Comparison of ENCODE assay signal across 24 cellular contexts in the genomic region with DNA sequence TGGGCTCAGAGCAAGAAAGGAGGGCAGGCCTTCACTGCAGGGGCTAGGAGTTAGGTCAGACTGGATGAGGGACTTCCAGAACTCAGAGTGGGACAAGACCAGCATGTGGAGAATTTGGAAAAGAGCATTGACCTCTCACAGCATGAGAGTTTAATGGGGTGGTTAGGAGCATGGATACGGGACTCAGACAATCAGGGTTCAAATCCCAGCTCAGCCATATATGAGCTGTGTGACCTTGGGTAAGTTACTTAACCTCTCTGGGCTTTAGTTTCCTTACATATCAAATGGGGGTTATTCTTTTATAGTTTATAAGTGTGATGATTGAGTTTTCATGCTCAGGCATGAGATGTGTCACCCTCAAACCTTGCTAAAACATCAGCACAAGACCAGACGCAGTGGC.
"Had no signal": no experiment of that assay in that cellular context is flagged by ENCODE, and none has a peak within 500 bp of the region (broad histone marks: within the 10 kb centered on the region; RNA-seq: fewer than 3 reads in every experiment).

No MANE protein-coding gene starts in this region.

- H3K27ac ChIP-seq: heart right ventricle, hepatocyte, left ventricle myocardium inferior, parathyroid adenoma, right atrium auricular region, skin epidermis, spleen, tibial nerve, upper lobe of left lung, vagina had no signal

- H3K27me3 ChIP-seq: heart right ventricle, hepatocyte, right atrium auricular region, tibial nerve, upper lobe of left lung, vagina had no signal

- H3K27me3 Mint-ChIP-seq: stimulated activated memory B cell treated with anti-CD40 and anti-IgM and Interleukin-4, amounts not matched to agents 10 μg/mL and 1 μg/mL and 100 μg/mL, for 72 hours; stimulated activated naive CD8-positive, alpha-beta T cell treated with anti-CD3 and anti-CD28 coated beads, Interleukin-15, amount 100 ng/mL, for 72 hours had no signal

- H3K9ac ChIP-seq: parathyroid adenoma had no signal

- H3K4me3 Mint-ChIP-seq: mesothelial cell of epicardium; natural killer cell; nephron progenitor cell; stimulated activated memory B cell treated with anti-CD40 and anti-IgM and Interleukin-4, amounts not matched to agents 10 μg/mL and 1 μg/mL and 100 μg/mL, for 72 hours; stimulated activated naive CD8-positive, alpha-beta T cell treated with anti-CD3 and anti-CD28 coated beads, Interleukin-15, amount 100 ng/mL, for 72 hours had no signal

- H3K4me1 ChIP-seq: left ventricle myocardium inferior, parathyroid adenoma, right atrium auricular region, vagina had no signal

- H3K79me2 ChIP-seq: hepatocyte, parathyroid adenoma had no signal

- DNase-seq: heart right ventricle; islet precursor cell; left ventricle myocardium inferior; mesendoderm; naive B cell; natural killer cell; nephron progenitor cell; nucleus accumbens; spleen; stimulated activated CD4-positive, alpha-beta T cell treated with anti-CD3 and anti-CD28 coated beads, Interleukin-4, amount 100 ng/mL, for 24 hours; stimulated activated naive CD4-positive, alpha-beta T cell treated with Interleukin-2 at 50 U/mL for 16 hours; stimulated activated naive CD8-positive, alpha-beta T cell treated with anti-CD3 and anti-CD28 coated beads, Interleukin-15, amount 100 ng/mL, for 72 hours; substantia nigra had no signal

- H3K9me3 Mint-ChIP-seq: mesothelial cell of epicardium; naive B cell; natural killer cell; nephron progenitor cell; stimulated activated memory B cell treated with anti-CD40 and anti-IgM and Interleukin-4, amounts not matched to agents 10 μg/mL and 1 μg/mL and 100 μg/mL, for 72 hours; stimulated activated naive CD8-positive, alpha-beta T cell treated with anti-CD3 and anti-CD28 coated beads, Interleukin-15, amount 100 ng/mL, for 72 hours had no signal

- H3K9me3 ChIP-seq: heart right ventricle, left ventricle myocardium inferior, right atrium auricular region, spleen, tibial nerve, upper lobe of left lung, vagina had no signal

- H3K4me3 ChIP-seq: heart right ventricle, hepatocyte, left ventricle myocardium inferior, lung, right atrium auricular region, skin epidermis, spleen, tibial nerve, upper lobe of left lung, vagina had no signal

- H3K4me1 Mint-ChIP-seq: stimulated activated naive CD8-positive, alpha-beta T cell treated with anti-CD3 and anti-CD28 coated beads, Interleukin-15, amount 100 ng/mL, for 72 hours had no signal

- H3K4me2 ChIP-seq: hepatocyte had no signal

- H2AFZ ChIP-seq: hepatocyte, parathyroid adenoma had no signal

- ATAC-seq: heart right ventricle; natural killer cell; sciatic nerve; stimulated activated memory B cell treated with anti-CD40 and anti-IgM and Interleukin-4, amounts not matched to agents 10 μg/mL and 1 μg/mL and 100 μg/mL, for 72 hours; stimulated activated naive CD8-positive, alpha-beta T cell treated with anti-CD3 and anti-CD28 coated beads, Interleukin-15, amount 100 ng/mL, for 72 hours had no signal

- H3K27ac Mint-ChIP-seq: mesothelial cell of epicardium; naive B cell; natural killer cell; stimulated activated memory B cell treated with anti-CD40 and anti-IgM and Interleukin-4, amounts not matched to agents 10 μg/mL and 1 μg/mL and 100 μg/mL, for 72 hours; stimulated activated naive CD8-positive, alpha-beta T cell treated with anti-CD3 and anti-CD28 coated beads, Interleukin-15, amount 100 ng/mL, for 72 hours had no signal

- H3K36me3 ChIP-seq: heart right ventricle, left ventricle myocardium inferior, right atrium auricular region, spleen, upper lobe of left lung, vagina had no signal

- H3K36me3 Mint-ChIP-seq: mesothelial cell of epicardium; naive B cell; natural killer cell; stimulated activated memory B cell treated with anti-CD40 and anti-IgM and Interleukin-4, amounts not matched to agents 10 μg/mL and 1 μg/mL and 100 μg/mL, for 72 hours had no signal
